ENCODE assay signal across 10 cellular contexts in the genomic region with DNA sequence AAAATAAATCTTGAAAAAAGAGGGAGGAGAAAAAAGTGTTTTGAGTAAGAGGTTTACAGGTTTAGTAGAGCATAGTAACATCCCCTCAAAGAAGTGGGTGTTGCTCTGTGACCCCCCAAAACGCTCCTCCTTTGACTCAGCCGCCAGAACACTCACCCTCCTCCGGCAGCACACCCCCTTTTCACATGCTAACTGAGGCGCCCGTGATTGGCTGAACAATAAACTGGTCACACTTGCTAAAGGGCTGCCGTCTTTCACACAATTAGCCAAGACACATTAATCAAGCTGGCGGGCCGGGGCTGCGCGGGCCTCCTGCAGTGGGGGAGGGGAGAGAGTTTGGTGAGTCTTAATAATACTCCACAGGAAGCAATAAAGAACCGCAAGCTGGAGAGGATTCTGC. TPM values are rescaled to one million over a fixed set of nuclear protein-coding genes. Genes with fewer than 3 reads are reported as not detected.
A peak's percentile ranks its signal among the peaks of the same experiment; 100 is the strongest.
DNase-seq lines count a peak whose midpoint lies in the region; TF ChIP-seq lines count a peak whose summit lies in the region.
"Had no signal": no experiment of that assay in that cellular context is flagged by ENCODE, and none has a peak within 500 bp of the region (broad histone marks: within the 10 kb centered on the region; RNA-seq: fewer than 3 reads in every experiment).

No MANE protein-coding gene starts in this region.

- H3K27me3 ChIP-seq in A673 (replicated peaks; ENCODE audit: insufficient read depth, low read depth, low read length, poor library complexity) (no peaks in the 10 kb centered on the region), adrenal gland (no peaks in the 10 kb centered on the region), muscle layer of colon (ENCODE audit: control insufficient read depth in 1 of 2, insufficient read depth in 2 of 2, low read length in 2 of 2) (no peaks in the 10 kb centered on the region), left ventricle myocardium inferior (ENCODE audit: low read depth) (peaks cover 54% of the 10 kb centered on the region)

- H3K4me1 ChIP-seq in A673 (ENCODE audit: insufficient read depth, low read length, poor library complexity, severe bottlenecking) = peaks cover 35% of the 10 kb centered on the region
- peaks cover 0 to 9% of the 10 kb centered on the region in 2 donors for H3K4me1 ChIP-seq in adrenal gland (replicated peaks in 1 of 2)
- H3K4me1 ChIP-seq in muscle layer of colon (ENCODE audit: insufficient read depth, low read length) = peaks cover 12% of the 10 kb centered on the region
- H3K4me1 ChIP-seq in left ventricle myocardium inferior = peaks cover 4% of the 10 kb centered on the region

- POLR2A ChIA-PET in A673 (lab: Charles Lee; ENCODE audit: low non-redundant PET) = no interaction called here

- H3K36me3 ChIP-seq in A673 (ENCODE audit: insufficient read depth, low read length, poor library complexity, severe bottlenecking) = no peaks in the 10 kb centered on the region
- H3K36me3 ChIP-seq in adrenal gland (replicated peaks in 1 of 2) = no peaks in the 10 kb centered on the region
- no peaks in the 10 kb centered on the region for H3K36me3 ChIP-seq in muscle layer of colon (ENCODE audit: insufficient read depth, low read length)
- H3K36me3 ChIP-seq in left ventricle myocardium inferior = no peaks in the 10 kb centered on the region

- peak; percentile 91 for DNase-seq in A673 (ENCODE audit: low spot score)
- peak; percentile 95 for DNase-seq in M059J (ENCODE audit: low read depth)
- peak in 4 of 7 donors; percentile 9 to 22 (median 16) for DNase-seq in adrenal gland
- DNase-seq in NK-92 (lab: John Stamatoyannopoulos, UW; ENCODE audit: unreplicated experiment) = no peak
- no peak for DNase-seq in middle frontal gyrus (ENCODE audit: extremely low spot score, low spot score)
- no peak for DNase-seq in left ventricle myocardium inferior
- no peak for DNase-seq in HT-29 (ENCODE audit: low spot score)
- DNase-seq: naive B cell had no signal

- no peak for TF ChIP-seq POLR2A in adrenal gland (IDR thresholded peaks at IDR 0.05)

- no TSS peak for BruUV-seq in A673 (replicated peaks; lab: Mats Ljungman, UMichigan)

- no peak for TF ChIP-seq CTCF in A673 (conservative IDR thresholded peaks at IDR 0.05; ENCODE audit: low read depth, low read length)
- no peak for TF ChIP-seq CTCF in adrenal gland (IDR thresholded peaks at IDR 0.05)
- no peak for TF ChIP-seq CTCF in left ventricle myocardium inferior (IDR thresholded peaks at IDR 0.05; ENCODE audit: borderline replicate concordance)

- H3K9me3 ChIP-seq in A673 (ENCODE audit: low read depth, low read length, poor library complexity, severe bottlenecking) = no peaks in the 10 kb centered on the region
- H3K9me3 ChIP-seq in adrenal gland (replicated peaks in 1 of 3) = no peaks in the 10 kb centered on the region
- no peaks in the 10 kb centered on the region for H3K9me3 ChIP-seq in muscle layer of colon (ENCODE audit: low read length)
- no peaks in the 10 kb centered on the region for H3K9me3 ChIP-seq in left ventricle myocardium inferior (replicated peaks)

- H3K27ac ChIP-seq in A673 (ENCODE audit: low read depth, low read length, poor library complexity, severe bottlenecking) (peak overlapping the region; percentile 3), adrenal gland (no peak overlapping the region), muscle layer of colon (ENCODE audit: low read depth, low read length) (peak overlapping the region; percentile 14), left ventricle myocardium inferior (replicated peaks) (no peak overlapping the region)
- H3K27ac ChIP-seq: VCaP had no signal

- intact Hi-C loops in A673 (cut with micrococcal nuclease; ENCODE audit: unreplicated experiment) (no loop called here), adrenal gland (cut with DNase I) (loop anchor here in 1 of 2 donors (5.0 to 10.0 kb wide), 2 partner anchors 54 to 319 kb away; a partner anchor contains a TSS), left ventricle myocardium inferior (cut with micrococcal nuclease) (no loop called here)

- WGBS in adrenal gland, 4 donors = 21 to 36% (median 25%) methylated on average over 11 of the region's 11 CpGs

- CTCF ChIA-PET in A673 (lab: Charles Lee) = no interaction called here

- no peak overlapping the region for H3K9ac ChIP-seq in muscle layer of colon (ENCODE audit: low read length)

- peak overlapping the region; percentile 24 for H3K4me3 ChIP-seq in A673 (ENCODE audit: low read depth, low read length, poor library complexity, severe bottlenecking)
- no peak overlapping the region for H3K4me3 ChIP-seq in adrenal gland
- H3K4me3 ChIP-seq in muscle layer of colon (ENCODE audit: low read depth in 1 of 2, low read length in 2 of 2) = peak overlapping the region; percentile 30 to 33
- no peak overlapping the region for H3K4me3 ChIP-seq in left ventricle myocardium inferior

RNA-seq across cellular contexts. Expression of a gene that starts 52.4 kb away (rescaled TPM):
- 0.11 and 0.31 TPM in 2 replicates for total RNA-seq in A673 (2021)
- 7.0 and 17.6 TPM in 2 replicates for total RNA-seq in M059J (2014; rRNA removed; shearing (Covaris generic))
- total RNA-seq in adrenal gland = 1 to 10 TPM in 1 of 8 donors, under 1 TPM in 6, not detected in 1; 0.06 to 1.1 (median 0.14) TPM
- polyA plus RNA-seq in adrenal gland = under 1 TPM; 0.10 to 0.80 (median 0.13) TPM
- 0.16 TPM for total RNA-seq in left ventricle myocardium inferior
- not detected in 2 replicates for total RNA-seq in HT-29 (2014; rRNA removed; shearing (Covaris generic))

Comparison
In these comparisons a context has a peak if more than half of its experiments do, and no peak if none do; other contexts are left out.
1. DNase-seq: peak in A673 (single experiment), M059J (single experiment) and adrenal gland (4 of 7); none in NK-92 (single experiment), middle frontal gyrus (single experiment), left ventricle myocardium inferior (single experiment) and HT-29 (single experiment).
2. H3K27ac ChIP-seq: peak in A673 (single experiment) and muscle layer of colon (single experiment); none in adrenal gland (0 of 5) and left ventricle myocardium inferior (single experiment).
3. H3K4me3 ChIP-seq: peak in A673 (single experiment) and muscle layer of colon (2 of 2); none in adrenal gland (0 of 4) and left ventricle myocardium inferior (single experiment).